ENCODE assay signal across 8 cellular contexts in the genomic region with DNA sequence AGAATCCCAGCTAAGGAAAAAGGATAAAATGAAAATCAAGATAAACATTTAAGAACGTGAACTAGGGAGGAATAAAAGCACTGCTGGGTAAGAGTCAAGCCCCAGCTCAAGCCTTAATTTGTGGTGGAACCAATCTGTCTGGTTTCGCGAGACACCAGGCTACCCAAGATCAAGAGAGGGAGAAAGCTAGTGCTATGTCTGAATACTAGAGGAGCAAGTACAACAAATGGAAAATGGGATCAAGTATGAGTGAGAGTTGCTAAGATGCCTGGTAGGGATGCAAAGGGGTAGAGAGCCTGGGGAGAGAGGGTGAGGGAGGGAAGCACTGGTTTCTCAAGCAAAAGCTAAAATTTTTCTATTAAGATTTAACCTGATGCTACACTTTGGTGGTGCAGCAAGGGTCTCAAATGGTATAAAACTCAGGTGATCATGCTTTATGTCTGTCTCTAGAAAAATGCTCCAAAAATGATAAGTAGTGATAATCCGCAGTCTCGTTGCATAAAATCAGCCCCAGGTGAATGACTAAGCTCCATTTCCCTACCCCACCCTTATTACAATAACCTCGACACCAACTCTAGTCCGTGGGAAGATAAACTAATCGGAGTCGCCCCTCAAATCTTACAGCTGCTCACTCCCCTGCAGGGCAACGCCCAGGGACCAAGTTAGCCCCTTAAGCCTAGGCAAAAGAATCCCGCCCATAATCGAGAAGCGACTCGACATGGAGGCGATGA. TPM values are rescaled to one million over a fixed set of nuclear protein-coding genes. Genes with fewer than 3 reads are reported as not detected.
DNase-seq lines count a peak whose midpoint lies in the region; ATAC-seq and TF ChIP-seq lines count a peak whose summit lies in the region.

No MANE protein-coding gene starts in this region.

- peak overlapping the region; percentile 95 for H3K27ac ChIP-seq in adipose tissue (ENCODE audit: low read depth, low read length)
- peak overlapping the region; percentile 85 to 99 for H3K27ac ChIP-seq in thoracic aorta

- no peaks in the 10 kb centered on the region for H3K27me3 ChIP-seq in kidney epithelial cell (ENCODE audit: control insufficient read depth, insufficient read depth, low read length)
- no peaks in the 10 kb centered on the region for H3K27me3 ChIP-seq in thoracic aorta (replicated peaks; ENCODE audit: insufficient read depth)

- H3K9me3 Mint-ChIP-seq in activated CD4-positive, alpha-beta T cell treated with anti-CD3 and anti-CD28 coated beads for 36 hours (ENCODE audit: low read depth) = no peaks in the 10 kb centered on the region

- no peaks in the 10 kb centered on the region for H3K36me3 ChIP-seq in kidney epithelial cell (ENCODE audit: control insufficient read depth, insufficient read depth, low read length)
- peaks cover 14% of the 10 kb centered on the region for H3K36me3 ChIP-seq in thoracic aorta

- H3K4me3 Mint-ChIP-seq in activated CD4-positive, alpha-beta T cell treated with anti-CD3 and anti-CD28 coated beads for 36 hours = peak overlapping the region; percentile 93

- 5 to 10% (median 8%) methylated on average over 15 of the region's 15 CpGs for WGBS in adipose tissue, 3 donors

- CTCF ChIA-PET in activated CD4-positive, alpha-beta T cell treated with anti-CD3 and anti-CD28 coated beads for 36 hours (lab: Charles Lee) = interaction anchor here (1.1 to 1.7 kb wide), 7 partner anchors 13 to 92 kb away, joined by 3 to 8 read pairs (median 3); a partner anchor contains a TSS

- peak overlapping the region; percentile 99 for H3K27ac Mint-ChIP-seq in activated CD4-positive, alpha-beta T cell treated with anti-CD3 and anti-CD28 coated beads for 36 hours

- ATAC-seq in activated CD4-positive, alpha-beta T cell treated with anti-CD3 and anti-CD28 coated beads for 36 hours = no peak
- ATAC-seq in thoracic aorta (ENCODE audit: insufficient number of reproducible peaks, low FRiP score, low read depth) (no peak), HG02852 (IDR thresholded peaks at IDR 0.05; ENCODE audit: unreplicated experiment) (no peak), HG02973 (IDR thresholded peaks at IDR 0.05; ENCODE audit: unreplicated experiment) (no peak)

- H3K36me3 Mint-ChIP-seq in activated CD4-positive, alpha-beta T cell treated with anti-CD3 and anti-CD28 coated beads for 36 hours (ENCODE audit: low read depth) = peaks cover 66% of the 10 kb centered on the region

- no peaks in the 10 kb centered on the region for H3K27me3 Mint-ChIP-seq in activated CD4-positive, alpha-beta T cell treated with anti-CD3 and anti-CD28 coated beads for 36 hours

- intact Hi-C loops in activated CD4-positive, alpha-beta T cell treated with anti-CD3 and anti-CD28 coated beads for 36 hours (cut with DNase I, micrococcal nuclease) = loop anchor here (1.0 to 5.0 kb wide), 14 partner anchors 27 to 853 kb away; a partner anchor contains a TSS

- H3K4me1 ChIP-seq in thoracic aorta (ENCODE audit: control insufficient read depth in 1 of 2, low read depth in 2 of 2) = peaks cover 24 to 41% of the 10 kb centered on the region in 2 donors

- H3K9me3 ChIP-seq in thoracic aorta = no peaks in the 10 kb centered on the region

- H3K4me3 ChIP-seq in kidney epithelial cell (ENCODE audit: low read depth, low read length) (peak overlapping the region; percentile 92), thoracic aorta (peak overlapping the region; percentile 82)

- TF ChIP-seq CTCF in kidney epithelial cell (IDR thresholded peaks at IDR 0.05; ENCODE audit: insufficient read depth, low read length, poor library complexity, severe bottlenecking) (no peak), thoracic aorta (IDR thresholded peaks at IDR 0.05) (no peak)

- POLR2A ChIA-PET in activated CD4-positive, alpha-beta T cell treated with anti-CD3 and anti-CD28 coated beads for 36 hours (lab: Charles Lee) = interaction anchor here (0.6 to 5.2 kb wide), 15 partner anchors 8 to 537 kb away, joined by 3 to 81 read pairs (median 4); a partner anchor contains a TSS

- H3K4me1 Mint-ChIP-seq in activated CD4-positive, alpha-beta T cell treated with anti-CD3 and anti-CD28 coated beads for 36 hours = peaks cover 64% of the 10 kb centered on the region

- no peak for DNase-seq in activated CD4-positive, alpha-beta T cell treated with anti-CD3 and anti-CD28 coated beads for 36 hours
- no peak for DNase-seq in activated CD4-positive, alpha-beta T cell treated with anti-CD3 and anti-CD28 coated beads for 4 hours
- DNase-seq in kidney epithelial cell (ENCODE audit: low read depth) = no peak
- DNase-seq in thoracic aorta (ENCODE audit: low spot score) = no peak
- no peak for DNase-seq in dedifferentiated amniotic fluid mesenchymal stem cell (ENCODE audit: extremely low spot score)

RNA-seq across cellular contexts. Expression of a gene that starts 1.7 kb away (rescaled TPM):
- total RNA-seq in activated CD4-positive, alpha-beta T cell treated with anti-CD3 and anti-CD28 coated beads for 36 hours = 100 to 1,000 TPM; 115 to 148 TPM
- 10 to 100 TPM; 15.6 to 32.4 (median 28.3) TPM for polyA plus RNA-seq in adipose tissue
- total RNA-seq in kidney epithelial cell = 49.1 and 62.8 TPM in 2 replicates
- 100 to 1,000 TPM; 102 to 131 TPM for total RNA-seq in thoracic aorta

RNA-seq across cellular contexts. Expression of a gene that starts 32.9 kb away (rescaled TPM):
- total RNA-seq in activated CD4-positive, alpha-beta T cell treated with anti-CD3 and anti-CD28 coated beads for 36 hours = 10 to 100 TPM; 59.6 to 74.3 TPM
- polyA plus RNA-seq in adipose tissue = 10 to 100 TPM; 14.1 to 22.3 (median 14.3) TPM
- 30.9 and 33.2 TPM in 2 replicates for total RNA-seq in kidney epithelial cell
- total RNA-seq in thoracic aorta = 10 to 100 TPM; 11.9 to 31.9 TPM
